Comparison of ENCODE assay signal across 16 cellular contexts in genomic region chr2:170030040-170030439, GRCh38.
"Had no signal": no experiment of that assay in that cellular context is flagged by ENCODE, and none has a peak within 500 bp of the region (broad histone marks: within the 10 kb centered on the region; RNA-seq: fewer than 3 reads in every experiment).

No MANE protein-coding gene starts in this region.

- H3K9me3 Mint-ChIP-seq: activated naive CD4-positive, alpha-beta T cell treated with anti-CD3 and anti-CD28 coated beads for 36 hours; activated T-helper 17 cell treated with anti-CD3 and anti-CD28 coated beads, Interleukin-2, amount 50 U/mL, for 72 hours; natural killer cell had no signal

- H3K27me3 ChIP-seq: cardiac muscle cell, neutrophil, transverse colon had no signal

- H3K27ac ChIP-seq: cardiac muscle cell, neutrophil, parathyroid adenoma, transverse colon, VCaP had no signal

- H3K27me3 Mint-ChIP-seq: activated T-helper 17 cell treated with anti-CD3 and anti-CD28 coated beads, Interleukin-2, amount 50 U/mL, for 72 hours had no signal

- H3K9me3 ChIP-seq: neutrophil, transverse colon had no signal

- H3K4me3 ChIP-seq: cardiac muscle cell, transverse colon had no signal

- H3K4me1 Mint-ChIP-seq: activated T-helper 17 cell treated with anti-CD3 and anti-CD28 coated beads, Interleukin-2, amount 50 U/mL, for 72 hours had no signal

- ATAC-seq: activated T-helper 17 cell treated with anti-CD3 and anti-CD28 coated beads, Interleukin-2, amount 50 U/mL, for 72 hours; natural killer cell; stimulated activated naive CD8-positive, alpha-beta T cell treated with anti-CD3 and anti-CD28 coated beads, Interleukin-15, Interleukin-2, amounts not matched to agents 100 U/mL and 50 U/mL, for 24 hours had no signal

- H3K9ac ChIP-seq: parathyroid adenoma had no signal

- H3K27ac Mint-ChIP-seq: activated naive CD4-positive, alpha-beta T cell treated with anti-CD3 and anti-CD28 coated beads for 36 hours; activated T-helper 17 cell treated with anti-CD3 and anti-CD28 coated beads, Interleukin-2, amount 50 U/mL, for 72 hours; natural killer cell had no signal

- H2AFZ ChIP-seq: parathyroid adenoma had no signal

- DNase-seq: activated CD4-positive, alpha-beta T cell treated with anti-CD3 and anti-CD28 coated beads, Interleukin-2, amount 50 U/mL, for 48 hours; activated naive CD4-positive, alpha-beta T cell treated with anti-CD3 and anti-CD28 coated beads for 36 hours; hippocampal formation; natural killer cell; retina; stimulated activated CD4-positive, alpha-beta T cell treated with anti-CD3 and anti-CD28 coated beads, Interleukin-15, amount 100 ng/mL, for 24 hours; stimulated activated CD4-positive, alpha-beta T cell treated with anti-CD3 and anti-CD28 coated beads, Interleukin-4, amount 100 ng/mL, for 4 hours; stimulated activated CD8-positive, alpha-beta memory T cell treated with anti-CD3 and anti-CD28 coated beads, Interleukin-4, amount 100 ng/mL, for 48 hours; stimulated activated naive CD8-positive, alpha-beta T cell treated with anti-CD3 and anti-CD28 coated beads, Interleukin-15, Interleukin-2, amounts not matched to agents 100 U/mL and 50 U/mL, for 24 hours; T-helper 9 cell; transverse colon had no signal

- H3K4me3 Mint-ChIP-seq: activated naive CD4-positive, alpha-beta T cell treated with anti-CD3 and anti-CD28 coated beads for 36 hours; activated T-helper 17 cell treated with anti-CD3 and anti-CD28 coated beads, Interleukin-2, amount 50 U/mL, for 72 hours; natural killer cell had no signal

- H3K4me1 ChIP-seq: parathyroid adenoma, transverse colon had no signal
